In the genomic region with DNA sequence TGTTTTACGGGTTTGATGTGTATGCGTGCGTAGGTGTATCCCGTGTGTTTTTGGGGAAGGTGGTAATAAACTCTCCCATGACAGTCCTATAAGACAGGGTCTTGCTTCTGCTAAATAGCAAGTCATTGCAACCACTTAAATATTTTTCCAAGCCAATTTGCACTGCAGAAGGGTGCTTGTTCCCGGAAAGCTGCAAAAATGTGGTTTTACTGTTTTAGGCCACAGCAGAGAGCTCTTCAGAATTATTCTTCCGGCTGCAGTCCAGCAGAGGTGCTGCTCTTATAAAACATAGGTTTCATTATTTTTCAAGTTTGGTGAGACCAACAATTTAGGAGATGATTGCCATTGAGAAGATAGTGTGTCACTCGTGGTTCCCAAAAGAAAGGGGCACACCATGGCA, we compare ENCODE assay signal across 11 cellular contexts.
"Had no signal": no experiment of that assay in that cellular context is flagged by ENCODE, and none has a peak within 500 bp of the region (broad histone marks: within the 10 kb centered on the region; RNA-seq: fewer than 3 reads in every experiment).

No MANE protein-coding gene starts in this region.

- H3K9me3 ChIP-seq: tibial nerve had no signal

- H3K4me3 ChIP-seq: tibial nerve had no signal

- FAIRE-seq: small intestine had no signal

- H3K27ac ChIP-seq: tibial nerve had no signal

- H3K36me3 ChIP-seq: tibial nerve had no signal

- DNase-seq: activated CD4-positive, alpha-beta T cell treated with anti-CD3 and anti-CD28 coated beads for 48 hours; activated CD8-positive, alpha-beta memory T cell treated with anti-CD3 and anti-CD28 coated beads, Interleukin-2, amount 50 U/mL, for 48 hours; activated CD8-positive, alpha-beta T cell treated with anti-CD3 and anti-CD28 coated beads, Interleukin-2, amount 10 ng/mL, durations not matched to agents 7 days and 5 days; activated naive CD4-positive, alpha-beta T cell; cortex of kidney; effector memory CD8-positive, alpha-beta T cell; erythroblast; small intestine; T-cell had no signal

- H3K27me3 ChIP-seq: tibial nerve had no signal

- ATAC-seq: activated CD8-positive, alpha-beta T cell treated with anti-CD3 and anti-CD28 coated beads, Interleukin-2, amount 10 ng/mL, durations not matched to agents 7 days and 5 days; effector memory CD8-positive, alpha-beta T cell; stimulated activated memory B cell treated with anti-CD40 and anti-IgM and Interleukin-4, amounts not matched to agents 10 μg/mL and 1 μg/mL and 100 μg/mL, for 72 hours; T-cell had no signal
